In genomic region chr17:10698116-10698818, GRCh38 we compare ENCODE assay signal across 2 cellular contexts.
A peak's percentile ranks its signal among the peaks of the same experiment; 100 is the strongest.
TF ChIP-seq lines count a peak whose summit lies in the region.

No MANE protein-coding gene starts in this region.

TF ChIP-seq in SK-N-SH, 30 proteins besides CTCF, POLR2A, EP300 and RAD21 (continued from another document):
- TF ChIP-seq MXI1 (IDR thresholded peaks at IDR 0.05; ENCODE audit: low read depth, low read length): peak; percentile 60
- 0 out of 2 replicates have a peak, but pooled peaks have one; percentile 9 for TF ChIP-seq MAX (IDR thresholded peaks at IDR 0.05; ENCODE audit: low read depth)

TF ChIP-seq in neural cell, 6 proteins besides CTCF, POLR2A, EP300 and RAD21:
- no peak for TF ChIP-seq REST (IDR thresholded peaks at IDR 0.05; ENCODE audit: borderline replicate concordance)
- no peak for TF ChIP-seq TAF1 (IDR thresholded peaks at IDR 0.05; ENCODE audit: low read depth)
- TF ChIP-seq MXI1 (conservative IDR thresholded peaks at IDR 0.05; ENCODE audit: poor library complexity, severe bottlenecking): no peak
- no peak for TF ChIP-seq SMC3 (conservative IDR thresholded peaks at IDR 0.05; ENCODE audit: poor library complexity)
- no peak for TF ChIP-seq EZH2 (IDR thresholded peaks at IDR 0.05; ENCODE audit: borderline replicate concordance, insufficient read depth, low read length, poor library complexity, severe bottlenecking)
- no peak for TF ChIP-seq POLR2AphosphoS5 (IDR thresholded peaks at IDR 0.05)
